Comparison of ENCODE assay signal across 8 cellular contexts in the genomic region with DNA sequence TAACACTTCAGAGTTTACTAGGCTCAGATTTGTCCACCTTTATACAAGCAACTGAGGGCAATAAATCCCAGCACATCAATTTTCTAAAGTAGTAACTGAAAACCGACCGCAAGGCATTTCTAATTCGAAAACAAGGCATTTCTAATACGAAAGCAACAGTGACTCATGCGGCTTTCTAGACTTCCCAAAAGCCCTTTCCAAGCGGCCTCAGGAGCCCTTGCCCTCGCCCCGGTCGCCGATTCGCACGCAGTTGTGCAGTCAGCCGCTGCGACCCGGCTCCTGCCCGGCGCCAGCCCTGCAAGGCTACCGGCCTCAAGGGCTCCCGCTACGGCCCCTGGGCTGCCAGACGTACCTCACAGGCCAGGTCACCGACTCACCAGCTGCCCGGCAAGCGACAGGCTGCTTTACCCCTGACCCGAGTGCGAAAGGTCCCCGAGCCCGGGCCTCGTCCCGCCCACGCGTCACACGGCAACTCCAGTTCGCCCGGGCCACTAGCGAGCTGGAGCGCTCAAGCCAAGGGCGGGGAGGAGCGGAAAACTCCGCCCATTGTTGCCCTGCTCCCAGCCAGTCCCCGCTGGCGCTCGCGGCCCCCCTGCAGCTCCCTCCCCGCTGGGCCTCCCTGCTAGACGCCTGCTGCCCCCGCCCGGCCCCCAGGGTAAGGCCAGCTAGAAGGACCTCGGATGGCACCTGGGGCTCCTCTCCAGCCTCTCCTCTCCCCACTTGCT. TPM values are rescaled to one million over a fixed set of nuclear protein-coding genes. Genes with fewer than 3 reads are reported as not detected.
DNase-seq lines count a peak whose midpoint lies in the region; ATAC-seq and TF ChIP-seq lines count a peak whose summit lies in the region.

No MANE protein-coding gene starts in this region.

- H3K27ac ChIP-seq in dorsolateral prefrontal cortex, result peak overlapping the region in 50 of 59 donors; percentile 2 to 85 (median 61)

- 4 to 6% methylated on average over 19 to 49 of the region's 49 CpGs for WGBS in lower leg skin, 2 donors

- ATAC-seq in GM18508 (IDR thresholded peaks at IDR 0.05; ENCODE audit: insufficient read depth, unreplicated experiment), result peak; percentile 63
- peak; percentile 95 for ATAC-seq in HG03025 (IDR thresholded peaks at IDR 0.05; ENCODE audit: low FRiP score, unreplicated experiment)

- H3K4me3 ChIP-seq in dorsolateral prefrontal cortex, result peak overlapping the region; percentile 39 to 90 (median 77)
- peak overlapping the region; percentile 38 for H3K4me3 ChIP-seq in lower leg skin (ENCODE audit: low read depth, poor library complexity, severe bottlenecking)

- TF ChIP-seq CTCF in dorsolateral prefrontal cortex (IDR thresholded peaks at IDR 0.05 in 54 of 56, conservative IDR thresholded peaks at IDR 0.05 in 2 of 56; ENCODE audit: low read depth in 1 of 56, partially characterized antibody in 56 of 56) (peak in 44 of 56 donors; percentile 14 to 59 (median 36)), lower leg skin (IDR thresholded peaks at IDR 0.05) (no peak)

- no peaks in the 10 kb centered on the region for H3K27me3 ChIP-seq in dorsolateral prefrontal cortex

- intact Hi-C loops in dorsolateral prefrontal cortex (cut with DNase I) (loop anchor here in 1 of 2 donors (1.0 kb wide), 1 partner anchor 51 kb away; a partner anchor contains a TSS), lower leg skin (cut with DNase I; ENCODE audit: low total_unique reads) (no loop called here)

- DNase-seq in A172 (ENCODE audit: low spot score) (peak; percentile 88), NCI-H510A (lab: John Stamatoyannopoulos, UW) (peak; percentile 81), dorsolateral prefrontal cortex (peak; percentile 68 to 93 (median 87)), lower leg skin (ENCODE audit: low spot score in 2 of 2) (peak; percentile 86 to 98)
- peak; percentile 83 to 89 for DNase-seq in activated CD4-positive, alpha-beta T cell treated with anti-CD3 and anti-CD28 coated beads, Interleukin-2, amount 50 U/mL, for 48 hours
- DNase-seq in stimulated activated CD4-positive, alpha-beta T cell treated with anti-CD3 and anti-CD28 coated beads, Interleukin-4, amount 100 ng/mL, for 24 hours, result peak; percentile 82

- no peak for TF ChIP-seq POLR2A in lower leg skin (IDR thresholded peaks at IDR 0.05)

RNA-seq across cellular contexts. Expression of a gene that starts 7.3 kb away (rescaled TPM):
- total RNA-seq in A172 (2014; rRNA removed; shearing (Covaris generic)), result 177 and 182 TPM in 2 replicates
- 100 to 1,000 TPM in 37 of 120 experiments, 10 to 100 TPM in 83; 49.5 to 112 (median 96.7) TPM for total RNA-seq in dorsolateral prefrontal cortex
- total RNA-seq in lower leg skin, result 100 to 1,000 TPM; 108 to 176 (median 145) TPM

RNA-seq across cellular contexts. Expression of a gene that starts 22.9 kb away (rescaled TPM):
- total RNA-seq in A172 (2014; rRNA removed; shearing (Covaris generic)), result not detected in 2 replicates
- not detected for total RNA-seq in dorsolateral prefrontal cortex
- 10 to 100 TPM in 2 of 4 donors, 1 to 10 TPM in 2; 5.5 to 46.7 (median 10.5) TPM for total RNA-seq in lower leg skin

RNA-seq across cellular contexts. Expression of a gene that starts 50.9 kb away (rescaled TPM):
- 211 and 271 TPM in 2 replicates for total RNA-seq in A172 (2014; rRNA removed; shearing (Covaris generic))
- 10 to 100 TPM; 25.8 to 66.8 (median 50.0) TPM for total RNA-seq in dorsolateral prefrontal cortex
- 10 to 100 TPM; 40.4 to 67.5 (median 55.9) TPM for total RNA-seq in lower leg skin

Comparison
In these comparisons a context has a peak if more than half of its experiments do, and no peak if none do; other contexts are left out.
1. Peak in every context shown above with its lines: DNase-seq, ATAC-seq, H3K4me3 ChIP-seq and H3K27ac ChIP-seq.
2. CTCF ChIP-seq: peak in dorsolateral prefrontal cortex (44 of 56); none in lower leg skin (0 of 3).